Comparison of ENCODE assay signal across 8 cellular contexts in genomic region chr22:45246060-45246985, GRCh38. TPM values are rescaled to one million over a fixed set of nuclear protein-coding genes. Genes with fewer than 3 reads are reported as not detected.
DNase-seq lines count a peak whose midpoint lies in the region; ATAC-seq and TF ChIP-seq lines count a peak whose summit lies in the region.

No MANE protein-coding gene starts in this region.

- H3K4me1 ChIP-seq in lung (ENCODE audit: control insufficient read depth in 2 of 2, insufficient read depth in 2 of 2, low read length in 2 of 2) (peaks cover 0 to 7% of the 10 kb centered on the region in 2 donors), aorta (ENCODE audit: control insufficient read depth in 1 of 2, insufficient read depth in 2 of 2, low read length in 2 of 2) (no peaks in the 10 kb centered on the region)

- no peak overlapping the region for H3K4me3 Mint-ChIP-seq in stimulated activated naive CD8-positive, alpha-beta T cell treated with anti-CD3 and anti-CD28 coated beads, Interleukin-15, Interleukin-2, amounts not matched to agents 100 ng/mL and 50 ng/mL, for 24 hours
- H3K4me3 Mint-ChIP-seq in stimulated activated naive CD8-positive, alpha-beta T cell treated with anti-CD3 and anti-CD28 coated beads, Interleukin-15, amount 100 ng/mL, for 72 hours: peak overlapping the region in 1 of 2 donors; percentile 40

- H3K27me3 ChIP-seq in lung (ENCODE audit: control insufficient read depth, insufficient read depth) (no peaks in the 10 kb centered on the region), aorta (ENCODE audit: control insufficient read depth in 1 of 2, insufficient read depth in 2 of 2, low read length in 1 of 2) (no peaks in the 10 kb centered on the region)

- H3K4me3 ChIP-seq in cardiac fibroblast (replicated peaks in 1 of 2; ENCODE audit: low read depth in 2 of 2, low read length in 2 of 2): no peak overlapping the region
- H3K4me3 ChIP-seq in lung: no peak overlapping the region
- H3K4me3 ChIP-seq in aorta (ENCODE audit: low read length in 2 of 2): no peak overlapping the region

- no peaks in the 10 kb centered on the region for H3K9me3 Mint-ChIP-seq in stimulated activated naive CD8-positive, alpha-beta T cell treated with anti-CD3 and anti-CD28 coated beads, Interleukin-15, Interleukin-2, amounts not matched to agents 100 ng/mL and 50 ng/mL, for 24 hours
- no peaks in the 10 kb centered on the region for H3K9me3 Mint-ChIP-seq in stimulated activated naive CD8-positive, alpha-beta T cell treated with anti-CD3 and anti-CD28 coated beads, Interleukin-15, amount 100 ng/mL, for 72 hours

- H3K4me1 Mint-ChIP-seq in stimulated activated naive CD8-positive, alpha-beta T cell treated with anti-CD3 and anti-CD28 coated beads, Interleukin-15, Interleukin-2, amounts not matched to agents 100 ng/mL and 50 ng/mL, for 24 hours (ENCODE audit: low read depth): peaks cover 45% of the 10 kb centered on the region
- peaks cover 48% of the 10 kb centered on the region for H3K4me1 Mint-ChIP-seq in stimulated activated naive CD8-positive, alpha-beta T cell treated with anti-CD3 and anti-CD28 coated beads, Interleukin-15, amount 100 ng/mL, for 72 hours

- 57 to 78% methylated on average over 13 of the region's 13 CpGs for WGBS in lung, 2 donors
- 38 to 46% methylated on average over 13 of the region's 13 CpGs for WGBS in aorta, 2 donors

- in situ Hi-C loops in G401 (cut with HindIII; ENCODE audit: low sequenced_read_pairs): no loop called here

- H3K36me3 ChIP-seq in lung (ENCODE audit: control insufficient read depth in 2 of 2, insufficient read depth in 2 of 2, low read length in 2 of 2) (no peaks in the 10 kb centered on the region), aorta (ENCODE audit: control insufficient read depth in 1 of 2, insufficient read depth in 2 of 2, low read length in 1 of 2) (no peaks in the 10 kb centered on the region)

- peak overlapping the region in 1 of 2 donors; percentile 68 for H3K27ac ChIP-seq in lung (ENCODE audit: low read depth in 1 of 2, low read length in 1 of 2)
- H3K27ac ChIP-seq in aorta (ENCODE audit: low read depth in 1 of 2, low read length in 2 of 2): peak overlapping the region in 1 of 2 donors; percentile 31

- TF ChIP-seq CTCF in cardiac fibroblast (IDR thresholded peaks at IDR 0.05; ENCODE audit: low read depth, low read length) (no peak), lung (IDR thresholded peaks at IDR 0.05; ENCODE audit: control extremely low read depth, extremely low read depth) (no peak)

- intact Hi-C loops in aorta (cut with DNase I): no loop called here

- no peak for DNase-seq in stimulated activated naive CD8-positive, alpha-beta T cell treated with anti-CD3 and anti-CD28 coated beads, Interleukin-15, amount 100 ng/mL, for 72 hours
- peak; percentile 90 to 91 for DNase-seq in cardiac fibroblast (ENCODE audit: low read depth in 2 of 2)
- DNase-seq in lung (ENCODE audit: low spot score): peak; percentile 67
- DNase-seq in aorta: peak; percentile 78
- no peak for DNase-seq in NCI-H2171 treated with DMSO at 0.1 percent for 48 hours (lab: John Stamatoyannopoulos, UW)
- DNase-seq in G401 (ENCODE audit: low spot score): no peak

- H3K27ac Mint-ChIP-seq in stimulated activated naive CD8-positive, alpha-beta T cell treated with anti-CD3 and anti-CD28 coated beads, Interleukin-15, Interleukin-2, amounts not matched to agents 100 ng/mL and 50 ng/mL, for 24 hours: peak overlapping the region; percentile 71
- H3K27ac Mint-ChIP-seq in stimulated activated naive CD8-positive, alpha-beta T cell treated with anti-CD3 and anti-CD28 coated beads, Interleukin-15, amount 100 ng/mL, for 72 hours: peak overlapping the region in 1 of 2 donors; percentile 75

- no peaks in the 10 kb centered on the region for H3K36me3 Mint-ChIP-seq in stimulated activated naive CD8-positive, alpha-beta T cell treated with anti-CD3 and anti-CD28 coated beads, Interleukin-15, Interleukin-2, amounts not matched to agents 100 ng/mL and 50 ng/mL, for 24 hours (ENCODE audit: low read depth)

- no peaks in the 10 kb centered on the region for H3K27me3 Mint-ChIP-seq in stimulated activated naive CD8-positive, alpha-beta T cell treated with anti-CD3 and anti-CD28 coated beads, Interleukin-15, Interleukin-2, amounts not matched to agents 100 ng/mL and 50 ng/mL, for 24 hours
- H3K27me3 Mint-ChIP-seq in stimulated activated naive CD8-positive, alpha-beta T cell treated with anti-CD3 and anti-CD28 coated beads, Interleukin-15, amount 100 ng/mL, for 72 hours: no peaks in the 10 kb centered on the region

- ATAC-seq in stimulated activated naive CD8-positive, alpha-beta T cell treated with anti-CD3 and anti-CD28 coated beads, Interleukin-15, amount 100 ng/mL, for 72 hours: no peak
- ATAC-seq in lung (ENCODE audit: insufficient read depth, low FRiP score): peak; percentile 54
- ATAC-seq in aorta (ENCODE audit: low FRiP score): peak; percentile 46
- ATAC-seq in GM18873 (IDR thresholded peaks at IDR 0.05; ENCODE audit: low FRiP score, unreplicated experiment): no peak

- H3K9me3 ChIP-seq in lung (ENCODE audit: control insufficient read depth in 2 of 2, insufficient read depth in 1 of 2, low read length in 1 of 2): no peaks in the 10 kb centered on the region
- no peaks in the 10 kb centered on the region for H3K9me3 ChIP-seq in aorta (ENCODE audit: control insufficient read depth, low read length)

RNA-seq across cellular contexts. Expression of gene KIAA0930, which starts 5.6 kb away (rescaled TPM):
- total RNA-seq in lung (10 to 100 TPM; 25.9 to 67.3 TPM), aorta (100 to 1,000 TPM in 1 of 2 donors, 10 to 100 TPM in 1; 46.9 to 101 TPM)
- polyA plus RNA-seq in lung (10 to 100 TPM; 57.3 to 57.4 TPM), aorta (10 to 100 TPM; 36.6 to 83.7 TPM)
- total RNA-seq in G401 (2014; rRNA removed; shearing (Covaris generic)): 32.8 and 71.4 TPM in 2 replicates

RNA-seq across cellular contexts. Expression of gene UPK3A, which starts 38.4 kb away (rescaled TPM):
- not detected for total RNA-seq in lung
- under 1 TPM; 0.30 to 0.55 TPM for polyA plus RNA-seq in lung
- total RNA-seq in aorta: not detected
- not detected for polyA plus RNA-seq in aorta
- not detected in 2 replicates for total RNA-seq in G401 (2014; rRNA removed; shearing (Covaris generic))

Comparison
In these comparisons a context has a peak if more than half of its experiments do, and no peak if none do; other contexts are left out.
1. ATAC-seq: peak in lung (single experiment) and aorta (single experiment); none in stimulated activated naive CD8-positive, alpha-beta T cell treated with anti-CD3 and anti-CD28 coated beads, Interleukin-15, amount 100 ng/mL, for 72 hours (single experiment) and GM18873 (single experiment).
2. DNase-seq: peak in cardiac fibroblast (2 of 2), lung (single experiment) and aorta (2 of 2); none in stimulated activated naive CD8-positive, alpha-beta T cell treated with anti-CD3 and anti-CD28 coated beads, Interleukin-15, amount 100 ng/mL, for 72 hours (0 of 2), NCI-H2171 treated with DMSO at 0.1 percent for 48 hours (single experiment) and G401 (single experiment).